Comparison of ENCODE assay signal across 9 cellular contexts in genomic region chr17:77666881-77667395, GRCh38.
A peak's percentile ranks its signal among the peaks of the same experiment; 100 is the strongest.
DNase-seq lines count a peak whose midpoint lies in the region; ATAC-seq, FAIRE-seq and TF ChIP-seq lines count a peak whose summit lies in the region.
"Had no signal": no experiment of that assay in that cellular context is flagged by ENCODE, and none has a peak within 500 bp of the region (broad histone marks: within the 10 kb centered on the region; RNA-seq: fewer than 3 reads in every experiment).

No MANE protein-coding gene starts in this region.

- DNase-seq in HL-60 (ENCODE audit: low read depth in 1 of 2, low spot score in 1 of 2) (peak in 1 of 2 experiments; percentile 60), amygdala (lab: John Stamatoyannopoulos, UW) (no peak), heart right ventricle (no peak), kidney (no peak)
- peak; percentile 38 for DNase-seq in activated CD4-positive, alpha-beta T cell treated with anti-CD3 and anti-CD28 coated beads for 1 hour
- DNase-seq in central memory CD4-positive, alpha-beta T cell = peak; percentile 85
- peak; percentile 38 for DNase-seq in stimulated activated CD8-positive, alpha-beta memory T cell treated with anti-CD3 and anti-CD28 coated beads, Interleukin-4, amount 100 ng/mL, for 24 hours (ENCODE audit: low read depth)

- no peak for TF ChIP-seq CTCF in HL-60 (IDR thresholded peaks at IDR 0.05; ENCODE audit: insufficient read depth, low read length)
- TF ChIP-seq CTCF in heart right ventricle (IDR thresholded peaks at IDR 0.05) = no peak
- TF ChIP-seq CTCF in kidney (IDR thresholded peaks at IDR 0.05; ENCODE audit: borderline replicate concordance, extremely low read depth, insufficient read depth) = no peak

- H3K4me1 ChIP-seq in heart right ventricle (peaks cover 0 to 9% (median 0%) of the 10 kb centered on the region in 9 donors), kidney (ENCODE audit: control insufficient read depth in 1 of 2, insufficient read depth in 1 of 2, low read depth in 1 of 2, low read length in 2 of 2) (peaks cover 0 to 6% of the 10 kb centered on the region in 2 donors)

- H3K9me3 ChIP-seq in heart right ventricle = peaks cover 0 to 19% (median 0%) of the 10 kb centered on the region in 11 donors
- peaks cover 3 to 4% of the 10 kb centered on the region in 2 donors for H3K9me3 ChIP-seq in kidney (ENCODE audit: control insufficient read depth in 1 of 2, low read length in 2 of 2)

- 58 to 65% methylated on average over 7 of the region's 7 CpGs for WGBS in heart right ventricle, 2 donors

- H3K27ac ChIP-seq in HL-60 (replicated peaks) = peak overlapping the region; percentile 43
- H3K27ac ChIP-seq in heart right ventricle = peak overlapping the region in 1 of 10 donors; percentile 55
- no peak overlapping the region for H3K27ac ChIP-seq in kidney (ENCODE audit: low read depth in 2 of 2, low read length in 2 of 2)

- FAIRE-seq in kidney (lab: Jason Lieb, UNC) = no peak

- no peak overlapping the region for H3K9ac ChIP-seq in kidney (ENCODE audit: low read length in 2 of 2)

- ATAC-seq in heart right ventricle (no peak), HG03097 (IDR thresholded peaks at IDR 0.05; ENCODE audit: low FRiP score, unreplicated experiment) (no peak)
- ATAC-seq: esophagus mucosa had no signal

- H3K4me3 ChIP-seq in HL-60 (replicated peaks; ENCODE audit: insufficient read depth, low read length) = no peak overlapping the region
- H3K4me3 ChIP-seq in heart right ventricle = peak overlapping the region in 1 of 10 donors; percentile 19
- no peak overlapping the region for H3K4me3 ChIP-seq in kidney (ENCODE audit: low read length in 2 of 2)

- intact Hi-C loops in heart right ventricle (cut with DNase I) = no loop called here
- intact Hi-C loops in kidney (cut with DNase I) = no loop called here

- H3K27me3 ChIP-seq in HL-60 (ENCODE audit: insufficient read depth, poor library complexity, severe bottlenecking) (no peaks in the 10 kb centered on the region), heart right ventricle (no peaks in the 10 kb centered on the region)

- no peaks in the 10 kb centered on the region for H3K36me3 ChIP-seq in heart right ventricle
- no peaks in the 10 kb centered on the region for H3K36me3 ChIP-seq in kidney (ENCODE audit: control insufficient read depth in 1 of 2, insufficient read depth in 2 of 2, low read length in 2 of 2)

Comparison
In these comparisons a context has a peak if more than half of its experiments do, and no peak if none do; other contexts are left out.
1. DNase-seq: peak in activated CD4-positive, alpha-beta T cell treated with anti-CD3 and anti-CD28 coated beads for 1 hour (single experiment), central memory CD4-positive, alpha-beta T cell (single experiment) and stimulated activated CD8-positive, alpha-beta memory T cell treated with anti-CD3 and anti-CD28 coated beads, Interleukin-4, amount 100 ng/mL, for 24 hours (single experiment); none in amygdala (0 of 56), heart right ventricle (0 of 2) and kidney (single experiment).